In genomic region chr5:98563885-98564653, GRCh38 we compare ENCODE assay signal across 23 cellular contexts.
"Had no signal": no experiment of that assay in that cellular context is flagged by ENCODE, and none has a peak within 500 bp of the region (broad histone marks: within the 10 kb centered on the region; RNA-seq: fewer than 3 reads in every experiment).

No MANE protein-coding gene starts in this region.

- H3K9me3 ChIP-seq: esophagus squamous epithelium, prostate gland, right atrium auricular region, tibial artery had no signal

- H3K4me1 Mint-ChIP-seq: activated T-helper 17 cell treated with anti-CD3 and anti-CD28 coated beads, Interleukin-2, amount 50 U/mL, for 72 hours; naive thymus-derived CD4-positive, alpha-beta T cell had no signal

- H3K27ac ChIP-seq: esophagus squamous epithelium, foreskin keratinocyte, prostate gland, right atrium auricular region, tibial artery had no signal

- ATAC-seq: activated naive CD4-positive, alpha-beta T cell treated with anti-CD3 and anti-CD28 coated beads, Interleukin-2, amount 50 U/mL, for 72 hours; activated T-helper 17 cell treated with anti-CD3 and anti-CD28 coated beads, Interleukin-2, amount 50 U/mL, for 72 hours; effector memory CD8-positive, alpha-beta T cell; foreskin keratinocyte; naive thymus-derived CD4-positive, alpha-beta T cell; WTC11 had no signal

- H3K36me3 ChIP-seq: esophagus squamous epithelium, prostate gland, right atrium auricular region, tibial artery had no signal

- H3K36me3 Mint-ChIP-seq: activated naive CD4-positive, alpha-beta T cell treated with anti-CD3 and anti-CD28 coated beads, Interleukin-2, amount 50 U/mL, for 72 hours; naive thymus-derived CD4-positive, alpha-beta T cell; WTC11 had no signal

- H3K4me3 ChIP-seq: esophagus squamous epithelium, prostate gland, right atrium auricular region, tibial artery had no signal

- H3K27ac Mint-ChIP-seq: activated naive CD4-positive, alpha-beta T cell treated with anti-CD3 and anti-CD28 coated beads, Interleukin-2, amount 50 U/mL, for 72 hours; activated T-cell treated with anti-CD3 and anti-CD28 coated beads, Interleukin-2, amount 50 U/mL, for 24 hours; activated T-helper 17 cell treated with anti-CD3 and anti-CD28 coated beads, Interleukin-2, amount 50 U/mL, for 72 hours; effector memory CD8-positive, alpha-beta T cell; naive thymus-derived CD4-positive, alpha-beta T cell; stimulated activated naive CD8-positive, alpha-beta T cell treated with anti-CD3 and anti-CD28 coated beads, Interleukin-15, Interleukin-2, amounts not matched to agents 100 ng/mL and 50 ng/mL, for 24 hours; T-helper 1 cell treated with Interleukin-12 subunit alpha and Interleukin-12 subunit beta and Interleukin-4 antibody, amounts not matched to agents 30 μg/mL and 1 μg/mL, for 36 hours; WTC11 had no signal

- H3K4me3 Mint-ChIP-seq: activated T-cell treated with anti-CD3 and anti-CD28 coated beads, Interleukin-2, amount 50 U/mL, for 24 hours; activated T-helper 17 cell treated with anti-CD3 and anti-CD28 coated beads, Interleukin-2, amount 50 U/mL, for 72 hours; effector memory CD8-positive, alpha-beta T cell; naive thymus-derived CD4-positive, alpha-beta T cell; stimulated activated naive CD8-positive, alpha-beta T cell treated with anti-CD3 and anti-CD28 coated beads, Interleukin-15, Interleukin-2, amounts not matched to agents 100 ng/mL and 50 ng/mL, for 24 hours; T-helper 1 cell treated with Interleukin-12 subunit alpha and Interleukin-12 subunit beta and Interleukin-4 antibody, amounts not matched to agents 30 μg/mL and 1 μg/mL, for 36 hours; WTC11 had no signal

- H3K27me3 ChIP-seq: esophagus squamous epithelium, foreskin keratinocyte, right atrium auricular region, tibial artery had no signal

- H3K4me1 ChIP-seq: esophagus squamous epithelium, foreskin keratinocyte, prostate gland, right atrium auricular region, tibial artery had no signal

- H3K27me3 Mint-ChIP-seq: activated T-cell treated with anti-CD3 and anti-CD28 coated beads, Interleukin-2, amount 50 U/mL, for 24 hours; activated T-helper 17 cell treated with anti-CD3 and anti-CD28 coated beads, Interleukin-2, amount 50 U/mL, for 72 hours; effector memory CD8-positive, alpha-beta T cell; stimulated activated naive CD8-positive, alpha-beta T cell treated with anti-CD3 and anti-CD28 coated beads, Interleukin-15, Interleukin-2, amounts not matched to agents 100 ng/mL and 50 ng/mL, for 24 hours had no signal

- H3K9me3 Mint-ChIP-seq: activated T-helper 17 cell treated with anti-CD3 and anti-CD28 coated beads, Interleukin-2, amount 50 U/mL, for 72 hours; stimulated activated naive CD8-positive, alpha-beta T cell treated with anti-CD3 and anti-CD28 coated beads, Interleukin-15, Interleukin-2, amounts not matched to agents 100 ng/mL and 50 ng/mL, for 24 hours had no signal

- DNase-seq: activated CD8-positive, alpha-beta memory T cell treated with anti-CD3 and anti-CD28 coated beads for 24 hours; activated CD8-positive, alpha-beta memory T cell treated with anti-CD3 and anti-CD28 coated beads, Interleukin-2, amount 50 U/mL, for 4 hours; activated T-cell treated with anti-CD3 and anti-CD28 coated beads, Interleukin-2, amount 50 U/mL, for 24 hours; aorta; central memory CD4-positive, alpha-beta T cell; effector memory CD8-positive, alpha-beta T cell; esophagus squamous epithelium; foreskin keratinocyte; glutamatergic neuron; hippocampal formation; mesenchymal stem cell; naive thymus-derived CD4-positive, alpha-beta T cell; stimulated activated CD4-positive, alpha-beta T cell treated with anti-CD3 and anti-CD28 coated beads, Interleukin-12 subunit alpha, Interleukin-12 subunit beta, amount 100 ng/mL, for 4 hours; stimulated activated CD4-positive, alpha-beta T cell treated with anti-CD3 and anti-CD28 coated beads, Interleukin-4, amount 100 ng/mL, for 4 hours; T1000; tibial artery had no signal
